ENCODE assay signal across 16 cellular contexts in genomic region chr14:103111297-103111981, GRCh38. TPM values are rescaled to one million over a fixed set of nuclear protein-coding genes. Genes with fewer than 3 reads are reported as not detected.
DNase-seq lines count a peak whose midpoint lies in the region; ATAC-seq and TF ChIP-seq lines count a peak whose summit lies in the region.
"Had no signal": no experiment of that assay in that cellular context is flagged by ENCODE, and none has a peak within 500 bp of the region (broad histone marks: within the 10 kb centered on the region; RNA-seq: fewer than 3 reads in every experiment).

No MANE protein-coding gene starts in this region.

- no peaks in the 10 kb centered on the region for H3K9me3 Mint-ChIP-seq in stimulated activated naive CD8-positive, alpha-beta T cell treated with anti-CD3 and anti-CD28 coated beads, Interleukin-15, amount 100 ng/mL, for 72 hours
- H3K9me3 Mint-ChIP-seq: neural crest cell, T-cell had no signal

- H3K4me3 ChIP-seq in BLaER1 (no peak overlapping the region; the same call in 1 of the 2 replicates), Karpas-422 (ENCODE audit: low read length) (peak overlapping the region; percentile 34; the same call in 1 of the 2 replicates), duodenal mucosa (ENCODE audit: low read depth in 1 of 2, low read length in 2 of 2) (no peak overlapping the region), parathyroid adenoma (ENCODE audit: low read depth, low read length) (no peak overlapping the region)

- H2AFZ ChIP-seq in Karpas-422 (ENCODE audit: low read length) (no peak overlapping the region), parathyroid adenoma (peak overlapping the region; percentile 71)

- H3K9ac ChIP-seq in BLaER1 = peak overlapping the region; percentile 58; the same call in 1 of the 2 replicates
- H3K9ac ChIP-seq in Karpas-422 (ENCODE audit: low read length) = peak overlapping the region; percentile 10; the same call in 1 of the 2 replicates
- no peak overlapping the region for H3K9ac ChIP-seq in duodenal mucosa (ENCODE audit: low read depth in 1 of 2, low read length in 2 of 2)
- H3K9ac ChIP-seq in parathyroid adenoma = no peak overlapping the region

- H3K27ac ChIP-seq in BLaER1 = peak overlapping the region; percentile 81
- H3K27ac ChIP-seq in Karpas-422 (ENCODE audit: low read length) = no peak overlapping the region
- peak overlapping the region; percentile 53 for H3K27ac ChIP-seq in duodenal mucosa (ENCODE audit: low read depth, low read length)
- H3K27ac ChIP-seq in parathyroid adenoma = peak overlapping the region; percentile 85

- peaks cover 31% of the 10 kb centered on the region for H3K27me3 Mint-ChIP-seq in stimulated activated naive CD8-positive, alpha-beta T cell treated with anti-CD3 and anti-CD28 coated beads, Interleukin-15, amount 100 ng/mL, for 72 hours
- H3K27me3 Mint-ChIP-seq: activated CD4-positive, alpha-beta T cell treated with anti-CD3 and anti-CD28 coated beads for 36 hours had no signal

- H3K4me1 ChIP-seq in BLaER1 (peaks cover 84% of the 10 kb centered on the region), Karpas-422 (ENCODE audit: low read length) (peaks cover 34% of the 10 kb centered on the region), duodenal mucosa (ENCODE audit: control insufficient read depth in 1 of 2, insufficient read depth in 2 of 2, low read length in 2 of 2) (peaks cover 40 to 45% of the 10 kb centered on the region in 2 donors), parathyroid adenoma (peaks cover 32% of the 10 kb centered on the region)

- H3K9me3 ChIP-seq in BLaER1 (no peaks in the 10 kb centered on the region), Karpas-422 (ENCODE audit: low read length) (no peaks in the 10 kb centered on the region), duodenal mucosa (ENCODE audit: control insufficient read depth in 1 of 2, low read length in 2 of 2) (no peaks in the 10 kb centered on the region), parathyroid adenoma (ENCODE audit: control insufficient read depth, low read length) (no peaks in the 10 kb centered on the region)

- ATAC-seq in GM18858 (IDR thresholded peaks at IDR 0.05; ENCODE audit: unreplicated experiment) (no peak), HG03378 (IDR thresholded peaks at IDR 0.05; ENCODE audit: unreplicated experiment) (no peak), HG02885 (IDR thresholded peaks at IDR 0.05; ENCODE audit: poor library complexity, unreplicated experiment) (no peak)
- ATAC-seq in stimulated activated naive CD8-positive, alpha-beta T cell treated with anti-CD3 and anti-CD28 coated beads, Interleukin-15, amount 100 ng/mL, for 72 hours = no peak
- ATAC-seq: activated CD4-positive, alpha-beta T cell treated with anti-CD3 and anti-CD28 coated beads for 36 hours; T-cell had no signal

- H3K36me3 ChIP-seq in BLaER1 (no peaks in the 10 kb centered on the region), Karpas-422 (ENCODE audit: insufficient read depth, low read length) (no peaks in the 10 kb centered on the region), duodenal mucosa (ENCODE audit: control insufficient read depth in 1 of 2, insufficient read depth in 2 of 2, low read length in 2 of 2) (no peaks in the 10 kb centered on the region), parathyroid adenoma (ENCODE audit: control insufficient read depth, insufficient read depth, low read length) (no peaks in the 10 kb centered on the region)

- no peak for TF ChIP-seq CTCF in parathyroid adenoma (IDR thresholded peaks at IDR 0.05)

- no peaks in the 10 kb centered on the region for H3K79me2 ChIP-seq in Karpas-422 (ENCODE audit: low read length)
- no peaks in the 10 kb centered on the region for H3K79me2 ChIP-seq in parathyroid adenoma

- H3K27me3 ChIP-seq in BLaER1 = no peaks in the 10 kb centered on the region
- H3K27me3 ChIP-seq in Karpas-422 (ENCODE audit: low read length) = no peaks in the 10 kb centered on the region
- H3K27me3 ChIP-seq in duodenal mucosa (ENCODE audit: control insufficient read depth in 1 of 2, insufficient read depth in 2 of 2, low read length in 2 of 2) = no peaks in the 10 kb centered on the region
- H3K27me3 ChIP-seq in parathyroid adenoma (ENCODE audit: control insufficient read depth, insufficient read depth, low read length) = no peaks in the 10 kb centered on the region

- peaks cover 27% of the 10 kb centered on the region for H3K4me1 Mint-ChIP-seq in stimulated activated naive CD8-positive, alpha-beta T cell treated with anti-CD3 and anti-CD28 coated beads, Interleukin-15, amount 100 ng/mL, for 72 hours

- no peak for DNase-seq in Karpas-422
- DNase-seq in stimulated activated naive CD8-positive, alpha-beta T cell treated with anti-CD3 and anti-CD28 coated beads, Interleukin-15, amount 100 ng/mL, for 72 hours = no peak
- DNase-seq: activated CD4-positive, alpha-beta T cell treated with anti-CD3 and anti-CD28 coated beads for 36 hours; KG1; NCI-H2081; T-cell had no signal

- H4K20me1 ChIP-seq in BLaER1 = no peaks in the 10 kb centered on the region
- peaks cover 13% of the 10 kb centered on the region for H4K20me1 ChIP-seq in Karpas-422 (ENCODE audit: insufficient read depth, low read depth, low read length)

- no peaks in the 10 kb centered on the region for H3K9me2 ChIP-seq in Karpas-422 (replicated peaks; ENCODE audit: insufficient read depth, low read length)

- H3K4me2 ChIP-seq in BLaER1 = peak overlapping the region; percentile 85
- peak overlapping the region; percentile 38 for H3K4me2 ChIP-seq in Karpas-422 (ENCODE audit: low read depth, low read length, poor library complexity, severe bottlenecking)
- no peak overlapping the region for H3K4me2 ChIP-seq in parathyroid adenoma (ENCODE audit: low read length)

- no peak overlapping the region for H3K27ac Mint-ChIP-seq in stimulated activated naive CD8-positive, alpha-beta T cell treated with anti-CD3 and anti-CD28 coated beads, Interleukin-15, amount 100 ng/mL, for 72 hours
- H3K27ac Mint-ChIP-seq: activated CD4-positive, alpha-beta T cell treated with anti-CD3 and anti-CD28 coated beads for 36 hours; T-cell had no signal

- H3K4me3 Mint-ChIP-seq in stimulated activated naive CD8-positive, alpha-beta T cell treated with anti-CD3 and anti-CD28 coated beads, Interleukin-15, amount 100 ng/mL, for 72 hours = no peak overlapping the region
- H3K4me3 Mint-ChIP-seq: activated CD4-positive, alpha-beta T cell treated with anti-CD3 and anti-CD28 coated beads for 36 hours; neural crest cell; T-cell had no signal

RNA-seq across cellular contexts. Expression of gene TNFAIP2, which starts 11.8 kb away (rescaled TPM):
- total RNA-seq in Karpas-422 (2014; rRNA removed; shearing (Covaris generic); ENCODE audit: low replicate concordance) = not detected in 2 replicates

RNA-seq across cellular contexts. Expression of gene EXOC3L4, which starts 16.9 kb away (rescaled TPM):
- total RNA-seq in Karpas-422 (2014; rRNA removed; shearing (Covaris generic); ENCODE audit: low replicate concordance) = not detected in 2 replicates
- total RNA-seq: activated CD4-positive, alpha-beta T cell treated with anti-CD3 and anti-CD28 coated beads for 36 hours; glomerular endothelial cell; neural crest cell had no signal

RNA-seq across cellular contexts. Expression of gene LBHD2, which starts 27.4 kb away (rescaled TPM):
- not detected in 2 replicates for total RNA-seq in Karpas-422 (2014; rRNA removed; shearing (Covaris generic); ENCODE audit: low replicate concordance)
- total RNA-seq: activated CD4-positive, alpha-beta T cell treated with anti-CD3 and anti-CD28 coated beads for 36 hours; glomerular endothelial cell; kidney epithelial cell; neural crest cell; T-cell; urinary bladder had no signal

RNA-seq across cellular contexts. Expression of gene CDC42BPB, which starts 54.1 kb away (rescaled TPM):
- 1.6 and 4.7 TPM in 2 replicates for total RNA-seq in Karpas-422 (2014; rRNA removed; shearing (Covaris generic); ENCODE audit: low replicate concordance)

Comparison
In these comparisons a context has a peak if more than half of its experiments do, and no peak if none do; other contexts are left out.
1. H3K9ac ChIP-seq: peak in BLaER1 (single experiment) and Karpas-422 (single experiment); none in duodenal mucosa (0 of 2) and parathyroid adenoma (single experiment).